ENCODE assay signal across 8 cellular contexts in the genomic region with DNA sequence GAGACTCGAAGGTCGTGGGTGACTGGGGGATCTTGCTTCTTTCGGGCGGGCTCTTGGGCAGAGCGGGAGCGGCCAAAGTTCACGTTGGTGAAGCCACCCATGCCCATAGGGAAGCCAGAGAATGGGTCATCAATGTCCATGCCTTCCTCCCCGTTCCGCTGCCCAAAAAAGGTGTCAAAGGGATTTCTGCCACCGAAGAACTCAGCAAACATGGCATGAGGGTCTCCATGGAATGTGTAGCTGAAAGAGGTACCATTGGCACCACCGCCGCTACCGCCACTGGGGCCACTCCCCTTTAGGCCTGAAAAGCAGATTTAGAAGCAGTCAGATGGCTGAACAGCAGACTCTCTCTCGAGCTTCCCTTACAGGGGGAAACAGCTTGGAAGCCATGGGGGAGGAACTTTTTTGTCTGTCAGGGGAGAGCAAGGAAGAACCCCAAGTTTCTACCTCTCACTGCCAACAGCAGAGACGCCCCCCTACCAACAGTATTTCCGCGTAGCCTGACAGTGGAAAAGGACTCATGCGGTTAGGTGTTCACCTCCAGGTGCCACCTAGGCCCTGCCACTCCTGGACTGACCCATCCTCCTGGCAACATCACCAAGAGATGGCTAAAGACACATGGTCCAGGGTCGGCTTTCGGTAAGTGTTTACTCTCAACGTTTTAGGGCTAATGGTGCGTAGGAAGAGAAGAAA. TPM values are rescaled to one million over a fixed set of nuclear protein-coding genes. Genes with fewer than 3 reads are reported as not detected.
A peak's percentile ranks its signal among the peaks of the same experiment; 100 is the strongest.
DNase-seq lines count a peak whose midpoint lies in the region; ATAC-seq lines count a peak whose summit lies in the region.

No MANE protein-coding gene starts in this region.

- H3K4me1 Mint-ChIP-seq in activated T-cell treated with anti-CD3 and anti-CD28 coated beads, Interleukin-2, amount 50 U/mL, for 72 hours (ENCODE audit: low read depth): peaks cover 63% of the 10 kb centered on the region
- peaks cover 51 to 52% of the 10 kb centered on the region in 2 donors for H3K4me1 Mint-ChIP-seq in immature natural killer cell

- H3K27me3 Mint-ChIP-seq in activated T-cell treated with anti-CD3 and anti-CD28 coated beads, Interleukin-2, amount 50 U/mL, for 72 hours (ENCODE audit: low read depth): no peaks in the 10 kb centered on the region
- H3K27me3 Mint-ChIP-seq in immature natural killer cell (ENCODE audit: low read depth in 3 of 3): peaks cover 11 to 26% (median 26%) of the 10 kb centered on the region in 3 donors

- no peaks in the 10 kb centered on the region for H3K9me3 Mint-ChIP-seq in activated T-cell treated with anti-CD3 and anti-CD28 coated beads, Interleukin-2, amount 50 U/mL, for 72 hours
- H3K9me3 Mint-ChIP-seq in activated naive CD4-positive, alpha-beta T cell treated with anti-CD3 and anti-CD28 coated beads, Interleukin-2, amount 50 U/mL, for 72 hours: no peaks in the 10 kb centered on the region
- H3K9me3 Mint-ChIP-seq in immature natural killer cell: peaks cover 0 to 2% (median 0%) of the 10 kb centered on the region in 6 donors

- H3K4me3 Mint-ChIP-seq in activated T-cell treated with anti-CD3 and anti-CD28 coated beads, Interleukin-2, amount 50 U/mL, for 72 hours: peak overlapping the region; percentile 88 to 89
- H3K4me3 Mint-ChIP-seq in immature natural killer cell: peak overlapping the region; percentile 90 to 96 (median 90)

- peak overlapping the region; percentile 99 for H3K27ac Mint-ChIP-seq in activated T-cell treated with anti-CD3 and anti-CD28 coated beads, Interleukin-2, amount 50 U/mL, for 72 hours
- H3K27ac Mint-ChIP-seq in activated naive CD4-positive, alpha-beta T cell treated with anti-CD3 and anti-CD28 coated beads, Interleukin-2, amount 50 U/mL, for 72 hours: peak overlapping the region; percentile 95 to 99
- peak overlapping the region; percentile 87 to 94 (median 92) for H3K27ac Mint-ChIP-seq in immature natural killer cell

- peaks cover 22 to 30% of the 10 kb centered on the region in 2 donors for H3K36me3 Mint-ChIP-seq in activated T-cell treated with anti-CD3 and anti-CD28 coated beads, Interleukin-2, amount 50 U/mL, for 72 hours (ENCODE audit: insufficient read depth in 2 of 2)
- H3K36me3 Mint-ChIP-seq in activated naive CD4-positive, alpha-beta T cell treated with anti-CD3 and anti-CD28 coated beads, Interleukin-2, amount 50 U/mL, for 72 hours: peaks cover 37 to 43% of the 10 kb centered on the region in 2 donors
- peaks cover 17 to 24% (median 20%) of the 10 kb centered on the region in 3 donors for H3K36me3 Mint-ChIP-seq in immature natural killer cell

- no peak for DNase-seq in activated T-cell treated with anti-CD3 and anti-CD28 coated beads, Interleukin-2, amount 50 U/mL, for 72 hours
- no peak for DNase-seq in activated T-cell treated with anti-CD3 and anti-CD28 coated beads, Interleukin-2, amount 50 U/mL, for 1 hour
- DNase-seq in activated naive CD4-positive, alpha-beta T cell treated with anti-CD3 and anti-CD28 coated beads, Interleukin-2, amount 50 U/mL, for 72 hours (ENCODE audit: low spot score in 2 of 2): no peak
- DNase-seq in immature natural killer cell (no peak), superior temporal gyrus (ENCODE audit: extremely low spot score) (peak; percentile 35), DMS79 (lab: John Stamatoyannopoulos, UW) (no peak)
- no peak for DNase-seq in activated CD8-positive, alpha-beta memory T cell treated with anti-CD3 and anti-CD28 coated beads, Interleukin-2, amount 50 U/mL, for 4 hours

- no peak for ATAC-seq in activated T-cell treated with anti-CD3 and anti-CD28 coated beads, Interleukin-2, amount 50 U/mL, for 72 hours (replicated peaks in 1 of 2)
- ATAC-seq in activated naive CD4-positive, alpha-beta T cell treated with anti-CD3 and anti-CD28 coated beads, Interleukin-2, amount 50 U/mL, for 72 hours: no peak
- ATAC-seq in HG03460 (IDR thresholded peaks at IDR 0.05; ENCODE audit: unreplicated experiment): no peak

RNA-seq across cellular contexts. Expression of gene DNAJB1, which starts 1.3 kb away (rescaled TPM):
- total RNA-seq in activated T-cell treated with anti-CD3 and anti-CD28 coated beads, Interleukin-2, amount 50 U/mL, for 72 hours: 10 to 100 TPM; 62.5 to 64.1 TPM
- 100 to 1,000 TPM in 1 of 2 donors, 10 to 100 TPM in 1; 59.5 to 124 TPM for total RNA-seq in activated naive CD4-positive, alpha-beta T cell treated with anti-CD3 and anti-CD28 coated beads, Interleukin-2, amount 50 U/mL, for 72 hours
- 100 to 1,000 TPM; 116 to 164 (median 120) TPM for polyA plus RNA-seq in immature natural killer cell

RNA-seq across cellular contexts. Expression of gene TECR, which starts 12.5 kb away (rescaled TPM):
- 100 to 1,000 TPM; 105 to 106 TPM for total RNA-seq in activated T-cell treated with anti-CD3 and anti-CD28 coated beads, Interleukin-2, amount 50 U/mL, for 72 hours
- 100 to 1,000 TPM; 116 to 118 TPM for total RNA-seq in activated naive CD4-positive, alpha-beta T cell treated with anti-CD3 and anti-CD28 coated beads, Interleukin-2, amount 50 U/mL, for 72 hours
- polyA plus RNA-seq in immature natural killer cell: 100 to 1,000 TPM; 203 to 317 (median 289) TPM

RNA-seq across cellular contexts. Expression of gene GIPC1, which starts 21.0 kb away (rescaled TPM):
- 10 to 100 TPM; 24.1 to 28.6 TPM for total RNA-seq in activated T-cell treated with anti-CD3 and anti-CD28 coated beads, Interleukin-2, amount 50 U/mL, for 72 hours
- total RNA-seq in activated naive CD4-positive, alpha-beta T cell treated with anti-CD3 and anti-CD28 coated beads, Interleukin-2, amount 50 U/mL, for 72 hours: 10 to 100 TPM; 24.8 to 33.3 TPM
- polyA plus RNA-seq in immature natural killer cell: 10 to 100 TPM; 42.0 to 49.0 (median 47.0) TPM

RNA-seq across cellular contexts. Expression of gene PTGER1, which starts 41.7 kb away (rescaled TPM):
- total RNA-seq in activated T-cell treated with anti-CD3 and anti-CD28 coated beads, Interleukin-2, amount 50 U/mL, for 72 hours: under 1 TPM; 0.38 to 0.39 TPM
- under 1 TPM; 0.20 to 0.97 TPM for total RNA-seq in activated naive CD4-positive, alpha-beta T cell treated with anti-CD3 and anti-CD28 coated beads, Interleukin-2, amount 50 U/mL, for 72 hours
- 1 to 10 TPM in 1 of 3 donors, under 1 TPM in 1, not detected in 1; 0.17 to 1.2 TPM for polyA plus RNA-seq in immature natural killer cell

RNA-seq across cellular contexts. Expression of gene NDUFB7, which starts 55.0 kb away (rescaled TPM):
- 10 to 100 TPM; 78.5 to 87.0 TPM for total RNA-seq in activated T-cell treated with anti-CD3 and anti-CD28 coated beads, Interleukin-2, amount 50 U/mL, for 72 hours
- total RNA-seq in activated naive CD4-positive, alpha-beta T cell treated with anti-CD3 and anti-CD28 coated beads, Interleukin-2, amount 50 U/mL, for 72 hours: 100 to 1,000 TPM; 111 to 129 TPM
- polyA plus RNA-seq in immature natural killer cell: 100 to 1,000 TPM; 400 to 782 (median 502) TPM
